In the genomic region with DNA sequence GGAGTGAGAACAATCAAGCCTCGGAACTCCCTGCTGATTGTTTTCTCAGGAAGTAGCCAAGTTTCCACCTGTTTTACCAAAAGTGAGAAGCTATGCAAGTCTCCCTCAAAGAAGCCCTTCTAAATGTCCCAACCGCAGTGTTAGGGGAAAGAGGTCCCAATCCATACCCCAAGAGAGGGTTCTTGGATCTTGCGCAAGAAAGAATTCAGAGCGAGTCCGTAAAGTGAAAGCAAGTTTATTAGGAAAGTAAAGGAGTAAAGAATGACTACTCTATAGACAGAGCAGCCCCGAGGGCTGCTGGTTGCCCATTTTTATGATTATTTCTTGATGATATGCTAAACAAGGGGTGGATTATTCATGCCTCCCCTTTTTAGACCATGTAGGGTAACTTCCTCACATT, we compare ENCODE assay signal across 7 cellular contexts. TPM values are rescaled to one million over a fixed set of nuclear protein-coding genes. Genes with fewer than 3 reads are reported as not detected.
DNase-seq lines count a peak whose midpoint lies in the region; ATAC-seq, FAIRE-seq and TF ChIP-seq lines count a peak whose summit lies in the region.
"Not testable (repeated sequence)": the region's sequence is repeated elsewhere in the genome, so short reads cannot be mapped to it uniquely, and the experiment has no call there.

No MANE protein-coding gene starts in this region.

- not testable (repeated sequence) for ATAC-seq in CD8-positive, alpha-beta T cell; T-cell (replicated peaks in 1 of 4); naive thymus-derived CD4-positive, alpha-beta T cell; psoas muscle; stimulated activated memory B cell treated with anti-CD40 and anti-IgM and Interleukin-4, amounts not matched to agents 10 μg/mL and 1 μg/mL and 100 μg/mL, for 72 hours

- H3K4ac ChIP-seq in H1 (replicated peaks; ENCODE audit: insufficient read length, low read depth, low read length), result not testable (repeated sequence)

- peaks cover 64% of the 10 kb centered on the region for H3K36me3 ChIP-seq in CD8-positive, alpha-beta T cell (ENCODE audit: insufficient read depth, low read length)
- peaks cover 0 to 37% (median 19%) of the 10 kb centered on the region in 4 experiments; a peak in 7 of 8 replicates for H3K36me3 ChIP-seq in H1 (ENCODE audit: control insufficient read depth in 2 of 4, insufficient read depth in 4 of 4, low read length in 3 of 4)
- H3K36me3 ChIP-seq in naive thymus-derived CD4-positive, alpha-beta T cell (ENCODE audit: control insufficient read depth in 2 of 3, insufficient read depth in 3 of 3, low read length in 3 of 3), result peaks cover 40 to 97% (median 44%) of the 10 kb centered on the region in 3 experiments
- peaks cover 2 to 88% of the 10 kb centered on the region in 2 donors for H3K36me3 ChIP-seq in psoas muscle (ENCODE audit: insufficient read depth in 1 of 2, low read depth in 1 of 2)

- not testable (repeated sequence) for TF ChIP-seq CTCF in CD8-positive, alpha-beta T cell (IDR thresholded peaks at IDR 0.05); H1 (IDR thresholded peaks at IDR 0.05; ENCODE audit: control extremely low read depth in 1 of 3, insufficient read depth in 1 of 3, low read depth in 1 of 3, low read length in 3 of 3); psoas muscle (IDR thresholded peaks at IDR 0.05)

- H3K4me3 ChIP-seq in CD8-positive, alpha-beta T cell (ENCODE audit: low read depth, low read length); H1 (ENCODE audit: extremely low read depth in 1 of 4, insufficient read depth in 2 of 4, low read depth in 3 of 4, low read length in 4 of 4); naive thymus-derived CD4-positive, alpha-beta T cell (ENCODE audit: low read length); psoas muscle: not testable (repeated sequence)

- H2AFZ ChIP-seq in H1 (ENCODE audit: low read length), result not testable (repeated sequence)

- H2BK15ac ChIP-seq in H1 (ENCODE audit: low read length), result not testable (repeated sequence)

- H2BK12ac ChIP-seq in H1 (ENCODE audit: low read depth, low read length), result not testable (repeated sequence)

- not testable (repeated sequence) for FAIRE-seq in H1 (lab: Jason Lieb, UNC)

- H3K9me3 ChIP-seq in CD8-positive, alpha-beta T cell (ENCODE audit: low read length); H1 (ENCODE audit: insufficient read depth in 2 of 2, low read depth in 1 of 2, low read length in 1 of 2); naive thymus-derived CD4-positive, alpha-beta T cell (ENCODE audit: control insufficient read depth in 2 of 3, low read length in 3 of 3); psoas muscle: not testable (repeated sequence)

- 92% methylated on average over 6 of the region's 6 CpGs; no CpG with 5 or more reads in 1 of the 2 experiments for WGBS in H1 (ENCODE audit: extremely low coverage in 1 of 2, insufficient coverage in 1 of 2, insufficient read length in 1 of 2, insufficient replicate concordance in 2 of 2, low coverage in 1 of 2, low lambda C conversion rate in 2 of 2, missing lambda C conversion rate in 1 of 2), 2 experiments
- WGBS in psoas muscle, 3 donors, result 77 to 83% (median 82%) methylated on average over 6 of the region's 6 CpGs

- POLR2A ChIA-PET in CD8-positive, alpha-beta T cell (lab: Charles Lee); T-cell (lab: Charles Lee); naive thymus-derived CD4-positive, alpha-beta T cell (lab: Charles Lee): not testable (repeated sequence)
- POLR2A ChIA-PET in H1 (lab: Charles Lee; ENCODE audit: partially characterized antibody), result interaction anchor here (1.1 kb wide), 1 partner anchor 9 kb away, joined by 4 read pairs; no protein-coding TSS in a partner anchor

- not testable (repeated sequence) for H3K27ac ChIP-seq in CD8-positive, alpha-beta T cell (ENCODE audit: low read depth, low read length); H1 (ENCODE audit: low read depth, low read length); naive thymus-derived CD4-positive, alpha-beta T cell (ENCODE audit: low read depth, low read length)
- peak overlapping the region; percentile 65 for H3K27ac ChIP-seq in psoas muscle

- H3K79me2 ChIP-seq in H1 (ENCODE audit: control insufficient read depth in 1 of 2, insufficient read depth in 2 of 2, low read length in 2 of 2), result not testable (repeated sequence)

- H3K9me3 Mint-ChIP-seq in CD8-positive, alpha-beta T cell; T-cell; activated naive CD8-positive, alpha-beta T cell (ENCODE audit: low read depth); stimulated activated memory B cell treated with anti-CD40 and anti-IgM and Interleukin-4, amounts not matched to agents 10 μg/mL and 1 μg/mL and 100 μg/mL, for 72 hours: not testable (repeated sequence)
- peaks cover 0 to 17% (median 4%) of the 10 kb centered on the region in 11 donors for H3K9me3 Mint-ChIP-seq in naive thymus-derived CD4-positive, alpha-beta T cell

- not testable (repeated sequence) for H3K23ac ChIP-seq in H1 (ENCODE audit: insufficient read length)

- TF ChIP-seq EP300 in H1 (IDR thresholded peaks at IDR 0.05; ENCODE audit: borderline replicate concordance in 1 of 2, low read depth in 2 of 2, low read length in 2 of 2), result not testable (repeated sequence)

- H4K20me1 ChIP-seq in H1 (replicated peaks in 1 of 2; ENCODE audit: control insufficient read depth in 1 of 2, insufficient read depth in 2 of 2, low read length in 2 of 2), result not testable (repeated sequence)

- not testable (repeated sequence) for H3K18ac ChIP-seq in H1 (ENCODE audit: extremely low read depth, low read length)

- H2BK120ac ChIP-seq in H1 (replicated peaks; ENCODE audit: low read depth, low read length), result not testable (repeated sequence)

- not testable (repeated sequence) for H4K8ac ChIP-seq in H1 (ENCODE audit: extremely low read depth, insufficient read depth, low read length)

- H3K4me3 Mint-ChIP-seq in CD8-positive, alpha-beta T cell; T-cell; activated naive CD8-positive, alpha-beta T cell; naive thymus-derived CD4-positive, alpha-beta T cell; stimulated activated memory B cell treated with anti-CD40 and anti-IgM and Interleukin-4, amounts not matched to agents 10 μg/mL and 1 μg/mL and 100 μg/mL, for 72 hours: not testable (repeated sequence)

- not testable (repeated sequence) for H3K27me3 ChIP-seq in CD8-positive, alpha-beta T cell (ENCODE audit: insufficient read depth, low read length); H1 (replicated peaks in 1 of 4; ENCODE audit: control insufficient read depth in 3 of 4, extremely low read depth in 1 of 4, insufficient read depth in 3 of 4, low read length in 3 of 4); naive thymus-derived CD4-positive, alpha-beta T cell (ENCODE audit: control insufficient read depth in 2 of 2, insufficient read depth in 2 of 2, low read length in 2 of 2); psoas muscle (ENCODE audit: insufficient read depth in 3 of 3, low read length in 2 of 3)

- peaks cover 16% of the 10 kb centered on the region for H3K4me1 ChIP-seq in CD8-positive, alpha-beta T cell (ENCODE audit: insufficient read depth, low read length)
- not testable (repeated sequence) for H3K4me1 ChIP-seq in H1 (replicated peaks in 1 of 4; ENCODE audit: control insufficient read depth in 3 of 4, insufficient read depth in 4 of 4, low read length in 3 of 4)
- H3K4me1 ChIP-seq in naive thymus-derived CD4-positive, alpha-beta T cell (ENCODE audit: control insufficient read depth in 2 of 2, insufficient read depth in 2 of 2, low read length in 2 of 2), result peaks cover 0 to 14% of the 10 kb centered on the region in 2 donors
- H3K4me1 ChIP-seq in psoas muscle, result peaks cover 14% of the 10 kb centered on the region

- peak overlapping the region; percentile 60 for H3K27ac Mint-ChIP-seq in CD8-positive, alpha-beta T cell
- H3K27ac Mint-ChIP-seq in T-cell, result peak overlapping the region; percentile 57 to 65
- H3K27ac Mint-ChIP-seq in activated naive CD8-positive, alpha-beta T cell, result peak overlapping the region; percentile 56
- peak overlapping the region in 8 of 9 donors; percentile 37 to 87 (median 74) for H3K27ac Mint-ChIP-seq in naive thymus-derived CD4-positive, alpha-beta T cell
- peak overlapping the region; percentile 22 for H3K27ac Mint-ChIP-seq in stimulated activated memory B cell treated with anti-CD40 and anti-IgM and Interleukin-4, amounts not matched to agents 10 μg/mL and 1 μg/mL and 100 μg/mL, for 72 hours

- H4K91ac ChIP-seq in H1 (replicated peaks; ENCODE audit: insufficient read length, low read length), result not testable (repeated sequence)

- not testable (repeated sequence) for H3K4me2 ChIP-seq in H1 (ENCODE audit: insufficient read depth in 1 of 2, low read depth in 2 of 2, low read length in 2 of 2)

- not testable (repeated sequence) for H4K5ac ChIP-seq in H1 (ENCODE audit: insufficient read length, low read depth, low read length)

- not testable (repeated sequence) for H3K27me3 Mint-ChIP-seq in CD8-positive, alpha-beta T cell (ENCODE audit: low read depth); T-cell; activated naive CD8-positive, alpha-beta T cell; naive thymus-derived CD4-positive, alpha-beta T cell; stimulated activated memory B cell treated with anti-CD40 and anti-IgM and Interleukin-4, amounts not matched to agents 10 μg/mL and 1 μg/mL and 100 μg/mL, for 72 hours

- not testable (repeated sequence) for H3K14ac ChIP-seq in H1 (ENCODE audit: insufficient read length)

- peaks cover 98% of the 10 kb centered on the region for H3K36me3 Mint-ChIP-seq in CD8-positive, alpha-beta T cell
- peaks cover 90% of the 10 kb centered on the region for H3K36me3 Mint-ChIP-seq in T-cell
- H3K36me3 Mint-ChIP-seq in activated naive CD8-positive, alpha-beta T cell, result peaks cover 35% of the 10 kb centered on the region
- peaks cover 38 to 94% (median 71%) of the 10 kb centered on the region in 5 donors for H3K36me3 Mint-ChIP-seq in naive thymus-derived CD4-positive, alpha-beta T cell
- peaks cover 81% of the 10 kb centered on the region for H3K36me3 Mint-ChIP-seq in stimulated activated memory B cell treated with anti-CD40 and anti-IgM and Interleukin-4, amounts not matched to agents 10 μg/mL and 1 μg/mL and 100 μg/mL, for 72 hours

- not testable (repeated sequence) for H3K23me2 ChIP-seq in H1 (ENCODE audit: low read depth, low read length)

- not testable (repeated sequence) for H2BK20ac ChIP-seq in H1 (ENCODE audit: low read length)

- DNase-seq in CD8-positive, alpha-beta T cell; T-cell; H1 (ENCODE audit: low read depth in 1 of 2, low spot score in 2 of 2); naive thymus-derived CD4-positive, alpha-beta T cell; psoas muscle: not testable (repeated sequence)

- not testable (repeated sequence) for TF ChIP-seq POLR2A in H1 (IDR thresholded peaks at IDR 0.05; ENCODE audit: control extremely low read depth in 1 of 2, low read depth in 2 of 2, low read length in 2 of 2)

- H2BK5ac ChIP-seq in H1 (ENCODE audit: low read depth, low read length), result not testable (repeated sequence)

- CTCF ChIA-PET in CD8-positive, alpha-beta T cell (lab: Charles Lee), result interaction anchor here (1.0 kb wide), 1 partner anchor 54 kb away, joined by 4 read pairs; no protein-coding TSS in a partner anchor
- CTCF ChIA-PET in T-cell (lab: Charles Lee); H1 (lab: Charles Lee; ENCODE audit: partially characterized antibody); naive thymus-derived CD4-positive, alpha-beta T cell (lab: Charles Lee): not testable (repeated sequence)

- intact Hi-C loops in CD8-positive, alpha-beta T cell (cut with DNase I, micrococcal nuclease), result loop anchor here in 1 of 2 experiments (1.0 kb wide), 1 partner anchor 9 kb away; no protein-coding TSS in a partner anchor
- intact Hi-C loops in naive thymus-derived CD4-positive, alpha-beta T cell (cut with micrococcal nuclease); psoas muscle (cut with DNase I): not testable (repeated sequence)

- H3K9ac ChIP-seq in H1 (replicated peaks in 1 of 4; ENCODE audit: extremely low read depth in 1 of 4, low read depth in 3 of 4, low read length in 3 of 4), result not testable (repeated sequence)

- H3K4me1 Mint-ChIP-seq in CD8-positive, alpha-beta T cell (ENCODE audit: low read depth), result peaks cover 26% of the 10 kb centered on the region
- peaks cover 42 to 60% (median 57%) of the 10 kb centered on the region in 3 donors for H3K4me1 Mint-ChIP-seq in T-cell
- peaks cover 63% of the 10 kb centered on the region for H3K4me1 Mint-ChIP-seq in activated naive CD8-positive, alpha-beta T cell (ENCODE audit: low read depth)
- peaks cover 22 to 67% (median 35%) of the 10 kb centered on the region in 7 donors for H3K4me1 Mint-ChIP-seq in naive thymus-derived CD4-positive, alpha-beta T cell
- H3K4me1 Mint-ChIP-seq in stimulated activated memory B cell treated with anti-CD40 and anti-IgM and Interleukin-4, amounts not matched to agents 10 μg/mL and 1 μg/mL and 100 μg/mL, for 72 hours, result peaks cover 31% of the 10 kb centered on the region

- not testable (repeated sequence) for H2AK5ac ChIP-seq in H1 (ENCODE audit: low read depth, low read length)

- not testable (repeated sequence) for TF ChIP-seq RAD21 in H1 (IDR thresholded peaks at IDR 0.05 in 1 of 2, conservative IDR thresholded peaks at IDR 0.05 in 1 of 2; ENCODE audit: low read depth in 2 of 2, low read length in 2 of 2)

- not testable (repeated sequence) for H3K56ac ChIP-seq in H1 (replicated peaks; ENCODE audit: insufficient read length, low read depth, low read length)

- not testable (repeated sequence) for H3K79me1 ChIP-seq in H1 (ENCODE audit: low read depth, low read length)

RNA-seq across cellular contexts. Expression of a gene that starts 12.8 kb away (rescaled TPM):
- total RNA-seq in CD8-positive, alpha-beta T cell, result 1 to 10 TPM; 7.4 to 8.2 TPM
- total RNA-seq in T-cell (10 to 100 TPM; 19.5 to 29.6 (median 25.6) TPM), psoas muscle (1 to 10 TPM; 4.4 to 8.1 (median 6.6) TPM)
- 2.5 and 3.2 TPM in 2 replicates for total RNA-seq in H1 (2021; fragmentation: NEBNext Ultra II Directional; extraction: Animal tissue kit (Norgen Biotek cat#: 25700))
- polyA plus RNA-seq in H1 (2011; rRNA removed) (2.7 and 2.9 TPM in 2 replicates), psoas muscle (1 to 10 TPM; 5.6 to 9.3 (median 8.5) TPM)
- 4.7 TPM for polyA plus RNA-seq in H1 (2011; cell fraction: cytosol; rRNA removed)
- polyA plus RNA-seq in H1 (2011; cell fraction: nucleus; rRNA removed), result 2.4 TPM
- 2.2 to 3.1 TPM (median 2.6 TPM) in 4 replicates for polyA plus RNA-seq in H1 (2012, experiment 1 of 2)
- polyA plus RNA-seq in H1 (2012, experiment 2 of 2), result 1.8 TPM
- 4.1 TPM for polyA plus RNA-seq in H1 (2013, experiment 1 of 2)
- polyA plus RNA-seq in H1 (2013, experiment 2 of 2), result 4.9 TPM
- 4.1 and 4.5 TPM in 2 replicates for polyA minus RNA-seq in H1 (2011; rRNA and poly(A)+ RNA removed)
- polyA minus RNA-seq in H1 (2011; cell fraction: cytosol; rRNA and poly(A)+ RNA removed), result 4.0 TPM
- 3.9 TPM for polyA minus RNA-seq in H1 (2011; cell fraction: nucleus; rRNA and poly(A)+ RNA removed)
- total RNA-seq in naive thymus-derived CD4-positive, alpha-beta T cell, result 10 to 100 TPM; 17.6 to 35.0 (median 27.2) TPM
- polyA plus RNA-seq in naive thymus-derived CD4-positive, alpha-beta T cell, result 10 to 100 TPM; 47.2 to 51.4 TPM

RNA-seq across cellular contexts. Expression of a gene that starts 23.6 kb away (rescaled TPM):
- 10 to 100 TPM; 21.9 to 30.0 TPM for total RNA-seq in CD8-positive, alpha-beta T cell
- total RNA-seq in T-cell (10 to 100 TPM; 43.7 to 80.1 (median 71.6) TPM), psoas muscle (10 to 100 TPM in 1 of 4 donors, 1 to 10 TPM in 3; 3.3 to 10.0 (median 6.2) TPM)
- total RNA-seq in H1 (2021; fragmentation: NEBNext Ultra II Directional; extraction: Animal tissue kit (Norgen Biotek cat#: 25700)), result 13.9 and 16.1 TPM in 2 replicates
- polyA plus RNA-seq in H1 (2011; rRNA removed) (8.6 and 12.2 TPM in 2 replicates), psoas muscle (1 to 10 TPM; 3.5 to 4.2 (median 3.8) TPM)
- polyA plus RNA-seq in H1 (2011; cell fraction: cytosol; rRNA removed), result 14.1 TPM
- 6.2 TPM for polyA plus RNA-seq in H1 (2011; cell fraction: nucleus; rRNA removed)
- polyA plus RNA-seq in H1 (2012, experiment 1 of 2), result 10.8 to 14.6 TPM (median 13.2 TPM) in 4 replicates
- polyA plus RNA-seq in H1 (2012, experiment 2 of 2), result 8.6 TPM
- 15.5 TPM for polyA plus RNA-seq in H1 (2013, experiment 1 of 2)
- polyA plus RNA-seq in H1 (2013, experiment 2 of 2), result 16.9 TPM
- 17.5 and 23.9 TPM in 2 replicates for polyA minus RNA-seq in H1 (2011; rRNA and poly(A)+ RNA removed)
- polyA minus RNA-seq in H1 (2011; cell fraction: cytosol; rRNA and poly(A)+ RNA removed), result 7.1 TPM
- polyA minus RNA-seq in H1 (2011; cell fraction: nucleus; rRNA and poly(A)+ RNA removed), result 13.3 TPM
- total RNA-seq in naive thymus-derived CD4-positive, alpha-beta T cell, result 10 to 100 TPM; 44.9 to 85.8 (median 60.8) TPM
- 10 to 100 TPM; 77.3 to 90.2 TPM for polyA plus RNA-seq in naive thymus-derived CD4-positive, alpha-beta T cell

Comparison
In these comparisons a context has a peak if more than half of its experiments do, and no peak if none do; other contexts are left out.
1. H3K27ac Mint-ChIP-seq: peak in every context shown above with its lines; median percentile 74 in naive thymus-derived CD4-positive, alpha-beta T cell; 61 in T-cell; 60 in CD8-positive, alpha-beta T cell; 56 in activated naive CD8-positive, alpha-beta T cell; 22 in stimulated activated memory B cell treated with anti-CD40 and anti-IgM and Interleukin-4, amounts not matched to agents 10 μg/mL and 1 μg/mL and 100 μg/mL, for 72 hours.